17 cellular contexts compared by ENCODE assay signal in the genomic region with DNA sequence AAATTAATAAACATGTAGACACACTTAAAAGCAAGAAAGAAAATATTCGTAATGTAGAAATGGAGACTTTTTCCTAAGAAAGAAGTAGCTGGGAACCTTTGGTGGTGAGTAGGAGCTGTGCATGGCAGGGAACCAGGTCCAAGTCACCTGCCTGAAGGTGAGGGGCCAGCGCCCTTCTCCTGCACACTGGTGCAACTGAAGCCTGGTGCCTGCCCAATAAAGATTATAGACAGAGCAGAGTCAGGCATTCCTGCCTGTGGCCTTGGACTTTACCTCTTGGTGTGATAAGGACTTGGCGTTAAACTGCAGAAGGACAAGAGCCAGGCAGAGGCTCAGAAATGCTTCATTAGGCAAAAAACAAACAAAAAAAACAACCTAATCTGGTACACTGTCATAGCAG. TPM values are rescaled to one million over a fixed set of nuclear protein-coding genes. Genes with fewer than 3 reads are reported as not detected.
"Had no signal": no experiment of that assay in that cellular context is flagged by ENCODE, and none has a peak within 500 bp of the region (broad histone marks: within the 10 kb centered on the region; RNA-seq: fewer than 3 reads in every experiment).

No MANE protein-coding gene starts in this region.

- H3K4me1 ChIP-seq: gastroesophageal sphincter, left lung, tibial artery had no signal

- ATAC-seq: activated T-cell treated with anti-CD3 and anti-CD28 coated beads, Interleukin-2, amount 50 U/mL, for 4 hours; gastroesophageal sphincter; left lung; SK-N-SH treated with all-trans-retinoic acid at 6 μM for 48 hours; stimulated activated effector memory CD8-positive, alpha-beta T cell treated with anti-CD3 and anti-CD28 coated beads, Interleukin-12 subunit alpha, Interleukin-12 subunit beta, amount 100 ng/mL, for 72 hours had no signal

- DNase-seq: activated CD4-positive, alpha-beta memory T cell treated with anti-CD3 and anti-CD28 coated beads, Interleukin-2, amount 10 ng/mL, durations not matched to agents 7 days and 5 days; activated CD4-positive, alpha-beta T cell treated with anti-CD3 and anti-CD28 coated beads for 4 hours; activated effector memory CD4-positive, alpha-beta T cell treated with Interleukin-2 at 50 U/mL for 16 hours; activated naive CD4-positive, alpha-beta T cell treated with anti-CD3 and anti-CD28 coated beads, Interleukin-2, amount 50 U/mL, for 16 hours; activated T-cell treated with anti-CD3 and anti-CD28 coated beads, Interleukin-2, amount 50 U/mL, for 4 hours; erythroblast; left lung; mesenchymal stem cell; occipital lobe; T-helper 1 cell; T1000; tibial artery; WERI-Rb-1 had no signal

- H3K27ac ChIP-seq: cardiac muscle cell, gastroesophageal sphincter, left lung, tibial artery, WERI-Rb-1 had no signal

- H3K27me3 ChIP-seq: cardiac muscle cell, gastroesophageal sphincter, left lung, tibial artery had no signal

- H3K4me3 ChIP-seq: cardiac muscle cell, gastroesophageal sphincter, left lung, tibial artery had no signal

- H3K9me3 ChIP-seq: gastroesophageal sphincter, left lung, tibial artery had no signal

- H3K36me3 ChIP-seq: cardiac muscle cell, left lung, WERI-Rb-1 had no signal

RNA-seq across cellular contexts. Expression of a gene that starts 14.2 kb away (rescaled TPM):
- total RNA-seq: activated CD4-positive, alpha-beta memory T cell treated with anti-CD3 and anti-CD28 coated beads, Interleukin-2, amount 10 ng/mL, durations not matched to agents 7 days and 5 days had no signal
